ENCODE assay signal across 10 cellular contexts in genomic region chr20:50224553-50225255, GRCh38. TPM values are rescaled to one million over a fixed set of nuclear protein-coding genes. Genes with fewer than 3 reads are reported as not detected.
DNase-seq lines count a peak whose midpoint lies in the region; ATAC-seq and TF ChIP-seq lines count a peak whose summit lies in the region.
"Had no signal": no experiment of that assay in that cellular context is flagged by ENCODE, and none has a peak within 500 bp of the region (broad histone marks: within the 10 kb centered on the region; RNA-seq: fewer than 3 reads in every experiment).

No MANE protein-coding gene starts in this region.

- no peaks in the 10 kb centered on the region for H3K4me1 Mint-ChIP-seq in CD8-positive, alpha-beta T cell (ENCODE audit: low read depth)

- no peaks in the 10 kb centered on the region for H3K9me2 ChIP-seq in HCT116 (ENCODE audit: insufficient read depth)

- H3K9ac ChIP-seq in HCT116 (ENCODE audit: low read length): no peak overlapping the region
- H3K9ac ChIP-seq in stomach smooth muscle (ENCODE audit: low read length in 2 of 2): no peak overlapping the region

- no peaks in the 10 kb centered on the region; a peak in 1 of 4 replicates for H3K9me3 ChIP-seq in HCT116 (ENCODE audit: control insufficient read depth in 1 of 2, insufficient read depth in 1 of 2, low read depth in 1 of 2, low read length in 2 of 2)
- H3K9me3 ChIP-seq in body of pancreas: no peaks in the 10 kb centered on the region
- H3K9me3 ChIP-seq in stomach smooth muscle (ENCODE audit: control insufficient read depth in 2 of 2, low read length in 2 of 2): peaks cover 0 to 7% of the 10 kb centered on the region in 2 donors
- no peaks in the 10 kb centered on the region for H3K9me3 ChIP-seq in CD8-positive, alpha-beta T cell (ENCODE audit: low read length)

- H3K27ac Mint-ChIP-seq in CD8-positive, alpha-beta T cell: no peak overlapping the region
- H3K27ac Mint-ChIP-seq: stimulated activated naive B cell treated with anti-CD40 and anti-IgM and Interleukin-4, amounts not matched to agents 10 μg/mL and 1 μg/mL and 100 μg/mL, for 72 hours had no signal

- no peak overlapping the region for H3K4me3 Mint-ChIP-seq in CD8-positive, alpha-beta T cell
- H3K4me3 Mint-ChIP-seq: stimulated activated naive B cell treated with anti-CD40 and anti-IgM and Interleukin-4, amounts not matched to agents 10 μg/mL and 1 μg/mL and 100 μg/mL, for 72 hours had no signal

- H4K20me1 ChIP-seq in HCT116 (ENCODE audit: insufficient read depth): no peaks in the 10 kb centered on the region

- H3K27ac ChIP-seq in HCT116 (ENCODE audit: low read depth, low read length): no peak overlapping the region
- H3K27ac ChIP-seq in body of pancreas: peak overlapping the region in 3 of 4 donors; percentile 59 to 69 (median 68)
- peak overlapping the region; percentile 64 for H3K27ac ChIP-seq in stomach smooth muscle (ENCODE audit: low read length)
- no peak overlapping the region for H3K27ac ChIP-seq in CD8-positive, alpha-beta T cell (ENCODE audit: low read depth, low read length)
- H3K27ac ChIP-seq: epithelial cell of prostate had no signal

- CTCF ChIA-PET in HCT116 (lab: Charles Lee): no interaction called here
- CTCF ChIA-PET in CD8-positive, alpha-beta T cell (lab: Charles Lee): no interaction called here

- H3K36me3 ChIP-seq in HCT116 (ENCODE audit: control insufficient read depth in 1 of 2, insufficient read depth in 2 of 2, low read length in 2 of 2) (no peaks in the 10 kb centered on the region), body of pancreas (replicated peaks in 1 of 2; ENCODE audit: insufficient read depth in 1 of 2, low read depth in 2 of 2) (no peaks in the 10 kb centered on the region), kidney epithelial cell (ENCODE audit: control insufficient read depth, insufficient read depth, low read length) (no peaks in the 10 kb centered on the region), stomach smooth muscle (ENCODE audit: control insufficient read depth in 2 of 2, insufficient read depth in 2 of 2, low read length in 2 of 2) (no peaks in the 10 kb centered on the region)
- H3K36me3 ChIP-seq in CD8-positive, alpha-beta T cell (ENCODE audit: insufficient read depth, low read length): no peaks in the 10 kb centered on the region

- RAD21 ChIA-PET in HCT116 (lab: Charles Lee; ENCODE audit: low non-redundant PET in 1 of 2, low total read pairs in 2 of 2, uncharacterized antibody in 2 of 2, unreplicated experiment in 2 of 2): no interaction called here

- no peaks in the 10 kb centered on the region for H3K27me3 ChIP-seq in HCT116 (ENCODE audit: insufficient read depth, low read length)
- H3K27me3 ChIP-seq in body of pancreas: no peaks in the 10 kb centered on the region
- H3K27me3 ChIP-seq in kidney epithelial cell (ENCODE audit: control insufficient read depth, insufficient read depth, low read length): no peaks in the 10 kb centered on the region
- H3K27me3 ChIP-seq in stomach smooth muscle (ENCODE audit: control insufficient read depth in 1 of 2, insufficient read depth in 2 of 2, low read length in 2 of 2): no peaks in the 10 kb centered on the region
- no peaks in the 10 kb centered on the region for H3K27me3 ChIP-seq in CD8-positive, alpha-beta T cell (ENCODE audit: insufficient read depth, low read length)

- ATAC-seq in HCT116 (peak; percentile 71), body of pancreas (peak; percentile 63), GM21360 (IDR thresholded peaks at IDR 0.05; ENCODE audit: unreplicated experiment) (no peak), HG03139 (IDR thresholded peaks at IDR 0.05; ENCODE audit: unreplicated experiment) (no peak)
- ATAC-seq in CD8-positive, alpha-beta T cell: no peak

- H3K27me3 Mint-ChIP-seq in CD8-positive, alpha-beta T cell (ENCODE audit: low read depth): no peaks in the 10 kb centered on the region

- no peak for DNase-seq in HCT116 (ENCODE audit: low read depth, low spot score)
- peak; percentile 28 to 68 (median 53) for DNase-seq in body of pancreas
- peak; percentile 77 for DNase-seq in kidney epithelial cell (ENCODE audit: low read depth)
- no peak for DNase-seq in NCI-H1436 treated with DMSO at 0.1 percent for 48 hours (lab: John Stamatoyannopoulos, UW)
- no peak for DNase-seq in CD8-positive, alpha-beta T cell
- DNase-seq: stimulated activated naive B cell treated with anti-CD40 and anti-IgM and Interleukin-4, amounts not matched to agents 10 μg/mL and 1 μg/mL and 100 μg/mL, for 72 hours had no signal

- intact Hi-C loops in HCT116 (cut with micrococcal nuclease): no loop called here
- intact Hi-C loops in body of pancreas (cut with DNase I): no loop called here
- intact Hi-C loops in CD8-positive, alpha-beta T cell (cut with DNase I, micrococcal nuclease): no loop called here

- H3K4me3 ChIP-seq in HCT116 (replicated peaks in 1 of 2; ENCODE audit: low read depth in 1 of 2, low read length in 2 of 2): no peak overlapping the region
- no peak overlapping the region for H3K4me3 ChIP-seq in body of pancreas
- no peak overlapping the region for H3K4me3 ChIP-seq in kidney epithelial cell (ENCODE audit: low read depth, low read length)
- H3K4me3 ChIP-seq in stomach smooth muscle (ENCODE audit: low read length in 2 of 2): peak overlapping the region in 1 of 2 donors; percentile 24
- H3K4me3 ChIP-seq in CD8-positive, alpha-beta T cell (ENCODE audit: low read depth, low read length): no peak overlapping the region

- H2AFZ ChIP-seq in HCT116 (ENCODE audit: low read depth, low read length, poor library complexity, severe bottlenecking): no peak overlapping the region

- H3K79me2 ChIP-seq in HCT116 (ENCODE audit: insufficient read depth, low read length): no peaks in the 10 kb centered on the region

- TF ChIP-seq POLR2A in HCT116 (IDR thresholded peaks at IDR 0.05; ENCODE audit: borderline replicate concordance, extremely low read depth, insufficient read depth, insufficient read length) (no peak), body of pancreas (IDR thresholded peaks at IDR 0.05) (no peak)

- POLR2A ChIA-PET in HCT116 (lab: Charles Lee): no interaction called here
- POLR2A ChIA-PET in CD8-positive, alpha-beta T cell (lab: Charles Lee): no interaction called here

- no peaks in the 10 kb centered on the region for H3K36me3 Mint-ChIP-seq in CD8-positive, alpha-beta T cell

- peaks cover 16 to 26% of the 10 kb centered on the region in 2 experiments; a peak in 3 of 4 replicates for H3K4me1 ChIP-seq in HCT116 (ENCODE audit: control insufficient read depth in 1 of 2, insufficient read depth in 2 of 2, low read length in 2 of 2)
- H3K4me1 ChIP-seq in body of pancreas: peaks cover 3% of the 10 kb centered on the region
- H3K4me1 ChIP-seq in stomach smooth muscle (ENCODE audit: control insufficient read depth, insufficient read depth, low read length): peaks cover 16% of the 10 kb centered on the region
- H3K4me1 ChIP-seq in CD8-positive, alpha-beta T cell (ENCODE audit: insufficient read depth, low read length): no peaks in the 10 kb centered on the region

- no TSS peak for BruUV-seq in HCT116 (replicated peaks; lab: Mats Ljungman, UMichigan)

- H3K4me2 ChIP-seq in HCT116 (ENCODE audit: low read length): no peak overlapping the region

- 61 to 69% methylated on average over 10 of the region's 10 CpGs for whole genome bisulfite sequencing in body of pancreas, 2 donors

- no peak for TF ChIP-seq RAD21 in HCT116 (IDR thresholded peaks at IDR 0.05; ENCODE audit: low read depth)

- TF ChIP-seq CTCF in HCT116 (IDR thresholded peaks at IDR 0.05 in 2 of 3, conservative IDR thresholded peaks at IDR 0.05 in 1 of 3; ENCODE audit: borderline replicate concordance in 1 of 3, insufficient read depth in 1 of 3, low read depth in 2 of 3, low read length in 2 of 3) (peak in 2 of 3 experiments; percentile 28 to 35; a peak in 3 of 6 replicates), body of pancreas (IDR thresholded peaks at IDR 0.05) (peak in 1 of 7 experiments; percentile 10), kidney epithelial cell (IDR thresholded peaks at IDR 0.05; ENCODE audit: insufficient read depth, low read length, poor library complexity, severe bottlenecking) (no peak)
- TF ChIP-seq CTCF in CD8-positive, alpha-beta T cell (IDR thresholded peaks at IDR 0.05): no peak

- no peaks in the 10 kb centered on the region for H3K9me3 Mint-ChIP-seq in CD8-positive, alpha-beta T cell

TF ChIP-seq in HCT116, 20 proteins besides CTCF, POLR2A, EP300 and RAD21 (continues in another document):
- TF ChIP-seq ATF3 (IDR thresholded peaks at IDR 0.05) (no peak), CEBPB (IDR thresholded peaks at IDR 0.05; ENCODE audit: low read depth) (no peak), TCF7L2 (IDR thresholded peaks at IDR 0.05; ENCODE audit: borderline replicate concordance, extremely low read depth, insufficient read depth, insufficient read length) (no peak), YY1 (IDR thresholded peaks at IDR 0.05; ENCODE audit: extremely low read depth, insufficient replicate concordance, low read depth, low read length) (no peak), POLR2AphosphoS5 (IDR thresholded peaks at IDR 0.05; ENCODE audit: low read depth, low read length) (no peak), ELF1 (IDR thresholded peaks at IDR 0.05; ENCODE audit: borderline replicate concordance, low read depth) (no peak), ZFX (IDR thresholded peaks at IDR 0.05) (no peak), SIN3A (IDR thresholded peaks at IDR 0.05; ENCODE audit: low read depth) (no peak)
- TF ChIP-seq, protein P1, sequence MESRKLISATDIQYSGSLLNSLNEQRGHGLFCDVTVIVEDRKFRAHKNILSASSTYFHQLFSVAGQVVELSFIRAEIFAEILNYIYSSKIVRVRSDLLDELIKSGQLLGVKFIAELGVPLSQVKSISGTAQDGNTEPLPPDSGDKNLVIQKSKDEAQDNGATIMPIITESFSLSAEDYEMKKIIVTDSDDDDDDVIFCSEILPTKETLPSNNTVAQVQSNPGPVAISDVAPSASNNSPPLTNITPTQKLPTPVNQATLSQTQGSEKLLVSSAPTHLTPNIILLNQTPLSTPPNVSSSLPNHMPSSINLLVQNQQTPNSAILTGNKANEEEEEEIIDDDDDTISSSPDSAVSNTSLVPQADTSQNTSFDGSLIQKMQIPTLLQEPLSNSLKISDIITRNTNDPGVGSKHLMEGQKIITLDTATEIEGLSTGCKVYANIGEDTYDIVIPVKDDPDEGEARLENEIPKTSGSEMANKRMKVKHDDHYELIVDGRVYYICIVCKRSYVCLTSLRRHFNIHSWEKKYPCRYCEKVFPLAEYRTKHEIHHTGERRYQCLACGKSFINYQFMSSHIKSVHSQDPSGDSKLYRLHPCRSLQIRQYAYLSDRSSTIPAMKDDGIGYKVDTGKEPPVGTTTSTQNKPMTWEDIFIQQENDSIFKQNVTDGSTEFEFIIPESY (IDR thresholded peaks at IDR 0.05; ENCODE audit: extremely low read depth, insufficient replicate concordance, low read length): no peak

RNA-seq across cellular contexts. Expression of gene CEBPB, which starts 34.1 kb away (rescaled TPM):
- total RNA-seq in HCT116 (2021; ENCODE audit: unreplicated experiment) (113 TPM), body of pancreas (100 to 1,000 TPM in 1 of 2 donors, 10 to 100 TPM in 1; 47.7 to 104 TPM), kidney epithelial cell (105 and 117 TPM in 2 replicates)
- polyA plus RNA-seq in HCT116 (2012): 49.1 and 50.9 TPM in 2 replicates
- 10 to 100 TPM; 37.2 to 37.6 TPM for total RNA-seq in CD8-positive, alpha-beta T cell

Comparison
In these comparisons a context has a peak if more than half of its experiments do, and no peak if none do; other contexts are left out.
1. ATAC-seq: peak in HCT116 (single experiment) and body of pancreas (single experiment); none in GM21360 (single experiment), HG03139 (single experiment) and CD8-positive, alpha-beta T cell (single experiment).
2. DNase-seq: peak in body of pancreas (4 of 4) and kidney epithelial cell (single experiment); none in HCT116 (single experiment), NCI-H1436 treated with DMSO at 0.1 percent for 48 hours (single experiment) and CD8-positive, alpha-beta T cell (0 of 7).
3. H3K27ac ChIP-seq: peak in body of pancreas (3 of 4) and stomach smooth muscle (single experiment); none in HCT116 (single experiment) and CD8-positive, alpha-beta T cell (single experiment).
4. CTCF ChIP-seq: peak in HCT116 (2 of 3); none in kidney epithelial cell (single experiment) and CD8-positive, alpha-beta T cell (single experiment).